20 cellular contexts compared by ENCODE assay signal in genomic region chr10:99285846-99286245, GRCh38. TPM values are rescaled to one million over a fixed set of nuclear protein-coding genes. Genes with fewer than 3 reads are reported as not detected.
DNase-seq lines count a peak whose midpoint lies in the region; ATAC-seq and TF ChIP-seq lines count a peak whose summit lies in the region.
"Had no signal": no experiment of that assay in that cellular context is flagged by ENCODE, and none has a peak within 500 bp of the region (broad histone marks: within the 10 kb centered on the region; RNA-seq: fewer than 3 reads in every experiment).

No MANE protein-coding gene starts in this region.

- H3K27me3 ChIP-seq in mammary epithelial cell (ENCODE audit: insufficient read depth, low read length) (no peaks in the 10 kb centered on the region), breast epithelium (no peaks in the 10 kb centered on the region), RWPE2 (ENCODE audit: insufficient read depth, poor library complexity, severe bottlenecking) (no peaks in the 10 kb centered on the region), fibroblast of lung (ENCODE audit: control insufficient read depth, insufficient read depth, low read length) (no peaks in the 10 kb centered on the region), SJCRH30 (no peaks in the 10 kb centered on the region)
- H3K27me3 ChIP-seq: BLaER1, MG63, SJSA1 had no signal

- TF ChIP-seq CTCF in mammary epithelial cell (conservative IDR thresholded peaks at IDR 0.05 in 1 of 2, IDR thresholded peaks at IDR 0.05 in 1 of 2; ENCODE audit: extremely low read depth in 1 of 2, insufficient read depth in 1 of 2, low read depth in 1 of 2, low read length in 2 of 2) (no peak), breast epithelium (IDR thresholded peaks at IDR 0.05) (no peak), RWPE2 (IDR thresholded peaks at IDR 0.05; ENCODE audit: poor library complexity, severe bottlenecking) (no peak), fibroblast of lung (conservative IDR thresholded peaks at IDR 0.05 in 1 of 2, IDR thresholded peaks at IDR 0.05 in 1 of 2; ENCODE audit: low read depth in 1 of 2, low read length in 2 of 2) (no peak)

- in situ Hi-C loops in mammary epithelial cell (cut with MboI; ENCODE audit: low sequenced_read_pairs in 2 of 2): no loop called here

- peak; percentile 36; the same call in 1 of the 3 replicates for ATAC-seq in RWPE2 (ENCODE audit: low read depth)
- ATAC-seq: HCT116, HepG2 had no signal

- TF ChIP-seq POLR2A in breast epithelium (IDR thresholded peaks at IDR 0.05): no peak

- dilution Hi-C loops in mammary epithelial cell (cut with HindIII; ENCODE audit: low sequenced_read_pairs): no loop called here

- H4K20me1 ChIP-seq in mammary epithelial cell (ENCODE audit: insufficient read depth, low read length) (no peaks in the 10 kb centered on the region), fibroblast of lung (ENCODE audit: control insufficient read depth, extremely low read depth, insufficient read depth, low read length) (no peaks in the 10 kb centered on the region)
- H4K20me1 ChIP-seq: BLaER1 had no signal

- H2AFZ ChIP-seq in mammary epithelial cell (ENCODE audit: low read depth, low read length): no peak overlapping the region
- no peak overlapping the region for H2AFZ ChIP-seq in fibroblast of lung (ENCODE audit: low read length)

- no peaks in the 10 kb centered on the region for H3K4me1 ChIP-seq in mammary epithelial cell (ENCODE audit: insufficient read depth, low read length)
- no peaks in the 10 kb centered on the region for H3K4me1 ChIP-seq in breast epithelium
- H3K4me1 ChIP-seq in RWPE2 (ENCODE audit: insufficient read depth, poor library complexity, severe bottlenecking): no peaks in the 10 kb centered on the region
- no peaks in the 10 kb centered on the region for H3K4me1 ChIP-seq in fibroblast of lung (ENCODE audit: control insufficient read depth, extremely low read depth, insufficient read depth, low read length)
- no peaks in the 10 kb centered on the region for H3K4me1 ChIP-seq in SJCRH30
- H3K4me1 ChIP-seq: BLaER1, SJSA1 had no signal

- H3K4me3 ChIP-seq in mammary epithelial cell (replicated peaks in 1 of 3; ENCODE audit: insufficient read depth in 1 of 3, low read depth in 2 of 3, low read length in 3 of 3): no peak overlapping the region
- no peak overlapping the region for H3K4me3 ChIP-seq in breast epithelium
- no peak overlapping the region for H3K4me3 ChIP-seq in RWPE2 (ENCODE audit: severe bottlenecking)
- no peak overlapping the region for H3K4me3 ChIP-seq in fibroblast of lung (replicated peaks in 1 of 4; ENCODE audit: control extremely low read depth in 1 of 4, insufficient read depth in 1 of 4, low read depth in 3 of 4, low read length in 4 of 4)
- H3K4me3 ChIP-seq in SJCRH30: no peak overlapping the region
- H3K4me3 ChIP-seq: BLaER1, MG63, SJSA1 had no signal

- DNase-seq in mammary epithelial cell: peak; percentile 14
- DNase-seq in breast epithelium (ENCODE audit: low spot score in 2 of 2): no peak
- no peak for DNase-seq in RWPE2 (ENCODE audit: low spot score)
- DNase-seq in fibroblast of lung (ENCODE audit: low read depth in 2 of 2): peak; percentile 18 to 26
- DNase-seq in SJCRH30: no peak
- no peak for DNase-seq in activated T-cell treated with anti-CD3 and anti-CD28 coated beads, Interleukin-2, amount 50 U/mL, for 48 hours
- DNase-seq in stimulated activated CD4-positive, alpha-beta T cell treated with anti-CD3 and anti-CD28 coated beads, Interleukin-4, amount 100 ng/mL, for 24 hours: no peak
- no peak for DNase-seq in glomerular visceral epithelial cell (ENCODE audit: extremely low spot score)
- DNase-seq: 8988T, DMS79 treated with DMSO at 0.1 percent for 48 hours, GF-D8, MG63, NCI-H1092 treated with DMSO at 0.1 percent for 48 hours, NCI-H187, NCI-H69, RPMI8226 had no signal

- H3K79me2 ChIP-seq in mammary epithelial cell (ENCODE audit: insufficient read depth, low read length) (no peaks in the 10 kb centered on the region), fibroblast of lung (ENCODE audit: control insufficient read depth, insufficient read depth, low read length) (no peaks in the 10 kb centered on the region)

- no TSS peak for BruUV-seq in mammary epithelial cell (replicated peaks; lab: Mats Ljungman, UMichigan)

- H3K27ac ChIP-seq in mammary epithelial cell (ENCODE audit: insufficient read depth, low read depth, low read length): no peak overlapping the region
- H3K27ac ChIP-seq in breast epithelium: no peak overlapping the region
- H3K27ac ChIP-seq in RWPE2 (ENCODE audit: poor library complexity, severe bottlenecking): no peak overlapping the region
- H3K27ac ChIP-seq in fibroblast of lung (ENCODE audit: insufficient read depth, low read length): no peak overlapping the region
- H3K27ac ChIP-seq in SJCRH30: no peak overlapping the region
- H3K27ac ChIP-seq: BLaER1, SJSA1 had no signal

- H3K4me2 ChIP-seq in mammary epithelial cell (ENCODE audit: insufficient read depth, low read depth, low read length) (no peak overlapping the region), fibroblast of lung (ENCODE audit: extremely low read depth, insufficient read depth, low read length) (no peak overlapping the region)
- H3K4me2 ChIP-seq: BLaER1 had no signal

- no peak overlapping the region for H3K9ac ChIP-seq in mammary epithelial cell (ENCODE audit: insufficient read depth, low read length)
- no peak overlapping the region for H3K9ac ChIP-seq in fibroblast of lung (ENCODE audit: insufficient read depth, low read length)
- H3K9ac ChIP-seq: BLaER1 had no signal

- whole genome bisulfite sequencing in mammary epithelial cell (ENCODE audit: low coverage, missing lambda C conversion rate): 10% methylated on average over 3 of the region's 3 CpGs

- CTCF ChIA-PET in mammary epithelial cell (lab: Charles Lee; ENCODE audit: low non-redundant PET): no interaction called here

- intact Hi-C loops in mammary epithelial cell (cut with micrococcal nuclease) (no loop called here), breast epithelium (cut with DNase I; ENCODE audit: low total_unique reads) (no loop called here)

- H3K36me3 ChIP-seq in mammary epithelial cell (ENCODE audit: insufficient read depth, low read length) (no peaks in the 10 kb centered on the region), breast epithelium (no peaks in the 10 kb centered on the region), RWPE2 (ENCODE audit: low read depth) (no peaks in the 10 kb centered on the region), fibroblast of lung (ENCODE audit: control insufficient read depth, insufficient read depth, low read length) (no peaks in the 10 kb centered on the region), SJCRH30 (no peaks in the 10 kb centered on the region)
- H3K36me3 ChIP-seq: BLaER1, MG63, SJSA1 had no signal

- H3K9me3 ChIP-seq in mammary epithelial cell (replicated peaks; ENCODE audit: insufficient read depth, low read length) (no peaks in the 10 kb centered on the region), breast epithelium (peaks cover 0 to 13% of the 10 kb centered on the region in 2 donors), RWPE2 (ENCODE audit: severe bottlenecking) (no peaks in the 10 kb centered on the region), fibroblast of lung (ENCODE audit: control insufficient read depth, insufficient read depth, low read depth, low read length) (no peaks in the 10 kb centered on the region), SJCRH30 (replicated peaks) (no peaks in the 10 kb centered on the region)
- H3K9me3 ChIP-seq: SJSA1 had no signal

RNA-seq across cellular contexts. Expression of gene CNNM1, which starts 43.3 kb away (rescaled TPM):
- total RNA-seq in mammary epithelial cell: 1 to 10 TPM in 1 of 2 donors, under 1 TPM in 1; 0.52 to 2.0 TPM
- polyA plus RNA-seq in mammary epithelial cell: 0.54 TPM
- not detected for polyA minus RNA-seq in mammary epithelial cell
- under 1 TPM; 0.64 to 0.98 (median 0.88) TPM for total RNA-seq in breast epithelium
- total RNA-seq in fibroblast of lung: 0.51 and 0.66 TPM in 2 replicates
- 0.20 and 1.0 TPM in 2 replicates for polyA plus RNA-seq in fibroblast of lung
- 0.12 and 0.67 TPM in 2 replicates for polyA plus RNA-seq in fibroblast of lung (2012)
- 0.07 TPM in 1 of 2 replicates, not detected in the other for polyA minus RNA-seq in fibroblast of lung (ENCODE audit: low replicate concordance)
- total RNA-seq in SJCRH30 (2014; rRNA removed; shearing (Covaris generic)): not detected in 2 replicates
- total RNA-seq: SJSA1 had no signal

RNA-seq across cellular contexts. Expression of gene HPSE2, which starts 50.2 kb away (rescaled TPM):
- total RNA-seq in mammary epithelial cell (not detected), breast epithelium (1 to 10 TPM; 2.7 to 8.0 (median 5.9) TPM), fibroblast of lung (0.17 and 0.51 TPM in 2 replicates)
- polyA plus RNA-seq in mammary epithelial cell (not detected), fibroblast of lung (0.02 and 0.51 TPM in 2 replicates)
- polyA minus RNA-seq in mammary epithelial cell (not detected), fibroblast of lung (ENCODE audit: low replicate concordance) (not detected in 2 replicates)
- 0.56 TPM in 1 of 2 replicates, not detected in the other for polyA plus RNA-seq in fibroblast of lung (2012)
- not detected in 2 replicates for total RNA-seq in SJCRH30 (2014; rRNA removed; shearing (Covaris generic))
- total RNA-seq: HepG2, SJSA1 had no signal

Comparison
In these comparisons a context has a peak if more than half of its experiments do, and no peak if none do; other contexts are left out.
1. DNase-seq: peak in mammary epithelial cell (single experiment) and fibroblast of lung (2 of 2); none in breast epithelium (0 of 2), RWPE2 (single experiment), SJCRH30 (0 of 2), activated T-cell treated with anti-CD3 and anti-CD28 coated beads, Interleukin-2, amount 50 U/mL, for 48 hours (0 of 2), stimulated activated CD4-positive, alpha-beta T cell treated with anti-CD3 and anti-CD28 coated beads, Interleukin-4, amount 100 ng/mL, for 24 hours (single experiment) and glomerular visceral epithelial cell (single experiment).